In genomic region chr16:48932216-48932855, GRCh38 we compare ENCODE assay signal across 17 cellular contexts.
DNase-seq lines count a peak whose midpoint lies in the region; ATAC-seq, FAIRE-seq and TF ChIP-seq lines count a peak whose summit lies in the region.
"Had no signal": no experiment of that assay in that cellular context is flagged by ENCODE, and none has a peak within 500 bp of the region (broad histone marks: within the 10 kb centered on the region; RNA-seq: fewer than 3 reads in every experiment).

No MANE protein-coding gene starts in this region.

- peak; percentile 4 for ATAC-seq in stimulated activated memory B cell treated with anti-CD40 and anti-IgM and Interleukin-4, amounts not matched to agents 10 μg/mL and 1 μg/mL and 100 μg/mL, for 72 hours
- ATAC-seq: GM23338 had no signal

- H4K91ac ChIP-seq in H1 (replicated peaks; ENCODE audit: insufficient read length, low read length), result no peak overlapping the region
- peak overlapping the region; percentile 58 for H4K91ac ChIP-seq in mesenchymal stem cell (ENCODE audit: low read length)

- H3K27ac ChIP-seq in HEK293 (ENCODE audit: extremely low read depth, low read depth, low read length) (no peak overlapping the region), H1 (ENCODE audit: low read depth, low read length) (no peak overlapping the region), mesenchymal stem cell (ENCODE audit: low read length, poor library complexity, severe bottlenecking) (no peak overlapping the region), neural progenitor cell (no peak overlapping the region), WERI-Rb-1 (no peak overlapping the region)

- peak overlapping the region; percentile 88 for H2AK5ac ChIP-seq in H1 (ENCODE audit: low read depth, low read length)
- no peak overlapping the region for H2AK5ac ChIP-seq in mesenchymal stem cell (ENCODE audit: low read length, severe bottlenecking)

- H3K18ac ChIP-seq in H1 (ENCODE audit: extremely low read depth, low read length), result no peak overlapping the region
- no peak overlapping the region for H3K18ac ChIP-seq in mesenchymal stem cell (ENCODE audit: low read depth in 1 of 2, low read length in 2 of 2)

- FAIRE-seq in H1 (lab: Jason Lieb, UNC), result no peak
- FAIRE-seq: GM12892 had no signal

- H3K4me3 ChIP-seq in HEK293 (ENCODE audit: low read depth, low read length) (no peak overlapping the region), H1 (ENCODE audit: extremely low read depth in 1 of 4, insufficient read depth in 2 of 4, low read depth in 3 of 4, low read length in 4 of 4) (no peak overlapping the region), mesenchymal stem cell (ENCODE audit: insufficient read depth in 1 of 2, low read depth in 1 of 2, low read length in 2 of 2) (no peak overlapping the region), neural progenitor cell (no peak overlapping the region), WERI-Rb-1 (ENCODE audit: low read depth, low read length) (no peak overlapping the region)
- H3K4me3 ChIP-seq: GM23338, HAP-1 had no signal

- H3K27me3 ChIP-seq in H1 (replicated peaks in 1 of 4; ENCODE audit: control insufficient read depth in 3 of 4, extremely low read depth in 1 of 4, insufficient read depth in 3 of 4, low read length in 3 of 4), result peaks cover 0 to 2% (median 0%) of the 10 kb centered on the region in 4 experiments; a peak in 2 of 7 replicates
- H3K27me3 ChIP-seq in mesenchymal stem cell (ENCODE audit: control insufficient read depth in 1 of 2, insufficient read depth in 1 of 2, low read length in 2 of 2), result peaks cover 0 to 3% of the 10 kb centered on the region in 2 experiments
- H3K27me3 ChIP-seq in neural progenitor cell, result no peaks in the 10 kb centered on the region
- H3K27me3 ChIP-seq in WERI-Rb-1 (ENCODE audit: insufficient read depth, low read depth, severe bottlenecking), result no peaks in the 10 kb centered on the region

- H3K4me1 ChIP-seq in HEK293 (ENCODE audit: control insufficient read depth, insufficient read depth, low read length), result no peaks in the 10 kb centered on the region
- H3K4me1 ChIP-seq in H1 (replicated peaks in 1 of 4; ENCODE audit: control insufficient read depth in 3 of 4, insufficient read depth in 4 of 4, low read length in 3 of 4), result no peaks in the 10 kb centered on the region
- peaks cover 1% of the 10 kb centered on the region for H3K4me1 ChIP-seq in mesenchymal stem cell (ENCODE audit: control insufficient read depth, insufficient read depth, low read depth, low read length)
- peaks cover 7% of the 10 kb centered on the region for H3K4me1 ChIP-seq in neural progenitor cell
- H3K4me1 ChIP-seq: HAP-1 had no signal

- peaks cover 23% of the 10 kb centered on the region; the same call in 1 of the 2 replicates for H3K23me2 ChIP-seq in H1 (ENCODE audit: low read depth, low read length)

- H2AFZ ChIP-seq in H1 (ENCODE audit: low read length), result no peak overlapping the region
- H2AFZ ChIP-seq in mesenchymal stem cell (ENCODE audit: low read depth, low read length), result no peak overlapping the region
- H2AFZ ChIP-seq in neural progenitor cell (replicated peaks), result no peak overlapping the region
- H2AFZ ChIP-seq: GM23338 had no signal

- H3K9ac ChIP-seq in H1 (replicated peaks in 1 of 4; ENCODE audit: extremely low read depth in 1 of 4, low read depth in 3 of 4, low read length in 3 of 4) (no peak overlapping the region), mesenchymal stem cell (ENCODE audit: low read length) (no peak overlapping the region), neural progenitor cell (no peak overlapping the region)

- no peaks in the 10 kb centered on the region for H3K36me3 Mint-ChIP-seq in stimulated activated memory B cell treated with anti-CD40 and anti-IgM and Interleukin-4, amounts not matched to agents 10 μg/mL and 1 μg/mL and 100 μg/mL, for 72 hours
- H3K36me3 Mint-ChIP-seq in neural progenitor cell, result no peaks in the 10 kb centered on the region

- no peak for TF ChIP-seq CTCF in HEK293 (tag by site-specific recombination; IDR thresholded peaks at IDR 0.05)
- no peak for TF ChIP-seq CTCF in H1 (IDR thresholded peaks at IDR 0.05; ENCODE audit: control extremely low read depth in 1 of 3, insufficient read depth in 1 of 3, low read depth in 1 of 3, low read length in 3 of 3)
- no peak for TF ChIP-seq CTCF in neural progenitor cell (IDR thresholded peaks at IDR 0.05)
- TF ChIP-seq CTCF in WERI-Rb-1 (IDR thresholded peaks at IDR 0.05; ENCODE audit: low read depth, low read length), result no peak

- POLR2A ChIA-PET in HEK293 (lab: Yijun Ruan, JAX), result no interaction called here
- POLR2A ChIA-PET in H1 (lab: Charles Lee; ENCODE audit: partially characterized antibody), result no interaction called here

- H3K56ac ChIP-seq in H1 (replicated peaks; ENCODE audit: insufficient read length, low read depth, low read length), result peak overlapping the region; percentile 69

- DNase-seq in H1 (ENCODE audit: low read depth in 1 of 2, low spot score in 2 of 2) (no peak), mesenchymal stem cell (no peak), HuH-7 (ENCODE audit: low spot score) (no peak), neural progenitor cell (ENCODE audit: low spot score) (no peak), SIG-M5 treated with dmso at 0.1 percent for 504 hours (lab: John Stamatoyannopoulos, UW; ENCODE audit: unreplicated experiment) (no peak), WERI-Rb-1 (no peak)
- DNase-seq: ACHN; C1 segment of cervical spinal cord; CD4-positive, alpha-beta T cell; DMS79; HFFc6 had no signal

- no peak for TF ChIP-seq EP300 in H1 (IDR thresholded peaks at IDR 0.05; ENCODE audit: borderline replicate concordance in 1 of 2, low read depth in 2 of 2, low read length in 2 of 2)

- no peak overlapping the region for H4K5ac ChIP-seq in H1 (ENCODE audit: insufficient read length, low read depth, low read length)

- peaks cover 0 to 17% of the 10 kb centered on the region in 2 experiments for H4K20me1 ChIP-seq in H1 (replicated peaks in 1 of 2; ENCODE audit: control insufficient read depth in 1 of 2, insufficient read depth in 2 of 2, low read length in 2 of 2)
- H4K20me1 ChIP-seq in neural progenitor cell (ENCODE audit: low read depth), result no peaks in the 10 kb centered on the region

- H2BK5ac ChIP-seq in H1 (ENCODE audit: low read depth, low read length) (no peak overlapping the region), mesenchymal stem cell (ENCODE audit: low read depth, low read length, poor library complexity, severe bottlenecking) (no peak overlapping the region)

- H3K79me1 ChIP-seq in H1 (ENCODE audit: low read depth, low read length) (no peaks in the 10 kb centered on the region; the same call in 1 of the 2 replicates), mesenchymal stem cell (replicated peaks; ENCODE audit: low read length, poor library complexity, severe bottlenecking) (no peaks in the 10 kb centered on the region)

- no peaks in the 10 kb centered on the region for H3K9me3 Mint-ChIP-seq in stimulated activated memory B cell treated with anti-CD40 and anti-IgM and Interleukin-4, amounts not matched to agents 10 μg/mL and 1 μg/mL and 100 μg/mL, for 72 hours
- no peaks in the 10 kb centered on the region for H3K9me3 Mint-ChIP-seq in neural progenitor cell

- H3K4me2 ChIP-seq in H1 (ENCODE audit: insufficient read depth in 1 of 2, low read depth in 2 of 2, low read length in 2 of 2), result no peak overlapping the region
- no peak overlapping the region for H3K4me2 ChIP-seq in mesenchymal stem cell (ENCODE audit: low read length, poor library complexity, severe bottlenecking)
- no peak overlapping the region for H3K4me2 ChIP-seq in neural progenitor cell
- H3K4me2 ChIP-seq: GM23338 had no signal

- no peak overlapping the region for H3K27ac Mint-ChIP-seq in stimulated activated memory B cell treated with anti-CD40 and anti-IgM and Interleukin-4, amounts not matched to agents 10 μg/mL and 1 μg/mL and 100 μg/mL, for 72 hours
- no peak overlapping the region for H3K27ac Mint-ChIP-seq in neural progenitor cell
- H3K27ac Mint-ChIP-seq: B cell; CD4-positive, alpha-beta T cell; GM23338; HFFc6 had no signal

- CTCF ChIA-PET in HEK293 (lab: Yijun Ruan, JAX), result no interaction called here
- CTCF ChIA-PET in H1 (lab: Charles Lee; ENCODE audit: partially characterized antibody), result interaction anchor here (0.8 kb wide), 1 partner anchor 357 kb away, joined by 3 read pairs; no protein-coding TSS in a partner anchor

- no peaks in the 10 kb centered on the region for H3K9me3 ChIP-seq in HEK293 (ENCODE audit: control insufficient read depth, insufficient read depth, low read depth, low read length)
- peaks cover 9 to 20% of the 10 kb centered on the region in 2 experiments; a peak in 3 of 4 replicates for H3K9me3 ChIP-seq in H1 (ENCODE audit: insufficient read depth in 2 of 2, low read depth in 1 of 2, low read length in 1 of 2)
- H3K9me3 ChIP-seq in mesenchymal stem cell (ENCODE audit: control insufficient read depth, low read length), result peaks cover 4% of the 10 kb centered on the region
- H3K9me3 ChIP-seq in neural progenitor cell (ENCODE audit: low read depth), result no peaks in the 10 kb centered on the region
- H3K9me3 ChIP-seq in WERI-Rb-1 (ENCODE audit: severe bottlenecking), result no peaks in the 10 kb centered on the region
- H3K9me3 ChIP-seq: HAP-1 had no signal

- no peak overlapping the region for H2BK12ac ChIP-seq in H1 (ENCODE audit: low read depth, low read length)
- no peak overlapping the region for H2BK12ac ChIP-seq in mesenchymal stem cell (ENCODE audit: low read length in 2 of 2)

- TF ChIP-seq POLR2A in H1 (IDR thresholded peaks at IDR 0.05; ENCODE audit: control extremely low read depth in 1 of 2, low read depth in 2 of 2, low read length in 2 of 2), result no peak

- no peak overlapping the region; the same call in 1 of the 2 replicates for H2BK20ac ChIP-seq in H1 (ENCODE audit: low read length)

- H3K4me3 Mint-ChIP-seq in stimulated activated memory B cell treated with anti-CD40 and anti-IgM and Interleukin-4, amounts not matched to agents 10 μg/mL and 1 μg/mL and 100 μg/mL, for 72 hours, result no peak overlapping the region
- H3K4me3 Mint-ChIP-seq in neural progenitor cell, result no peak overlapping the region
- H3K4me3 Mint-ChIP-seq: B cell; CD4-positive, alpha-beta T cell; GM23338; HFFc6 had no signal

- H2BK15ac ChIP-seq in H1 (ENCODE audit: low read length) (peak overlapping the region; percentile 23; the same call in 1 of the 2 replicates), mesenchymal stem cell (ENCODE audit: low read depth, poor library complexity, severe bottlenecking) (no peak overlapping the region)

- no peak overlapping the region for H2BK120ac ChIP-seq in H1 (replicated peaks; ENCODE audit: low read depth, low read length)
- H2BK120ac ChIP-seq in mesenchymal stem cell (ENCODE audit: low read depth, low read length), result no peak overlapping the region

- TF ChIP-seq RAD21 in H1 (IDR thresholded peaks at IDR 0.05 in 1 of 2, conservative IDR thresholded peaks at IDR 0.05 in 1 of 2; ENCODE audit: low read depth in 2 of 2, low read length in 2 of 2), result no peak

- H3K79me2 ChIP-seq in H1 (ENCODE audit: control insufficient read depth in 1 of 2, insufficient read depth in 2 of 2, low read length in 2 of 2), result no peaks in the 10 kb centered on the region
- no peaks in the 10 kb centered on the region for H3K79me2 ChIP-seq in neural progenitor cell (ENCODE audit: low read depth)

- no peaks in the 10 kb centered on the region for H3K4me1 Mint-ChIP-seq in stimulated activated memory B cell treated with anti-CD40 and anti-IgM and Interleukin-4, amounts not matched to agents 10 μg/mL and 1 μg/mL and 100 μg/mL, for 72 hours
- peaks cover 8% of the 10 kb centered on the region for H3K4me1 Mint-ChIP-seq in neural progenitor cell
- H3K4me1 Mint-ChIP-seq: B cell, GM23338 had no signal

- H3K36me3 ChIP-seq in HEK293 (ENCODE audit: control insufficient read depth in 2 of 2, insufficient read depth in 1 of 2, low read length in 2 of 2), result no peaks in the 10 kb centered on the region
- H3K36me3 ChIP-seq in H1 (ENCODE audit: control insufficient read depth in 2 of 4, insufficient read depth in 4 of 4, low read length in 3 of 4), result no peaks in the 10 kb centered on the region
- no peaks in the 10 kb centered on the region for H3K36me3 ChIP-seq in mesenchymal stem cell (ENCODE audit: control insufficient read depth in 1 of 2, insufficient read depth in 2 of 2, low read depth in 1 of 2, low read length in 2 of 2)
- no peaks in the 10 kb centered on the region for H3K36me3 ChIP-seq in neural progenitor cell
- H3K36me3 ChIP-seq in WERI-Rb-1, result no peaks in the 10 kb centered on the region
- H3K36me3 ChIP-seq: HAP-1 had no signal

- H4K8ac ChIP-seq in H1 (ENCODE audit: extremely low read depth, insufficient read depth, low read length) (no peak overlapping the region), mesenchymal stem cell (ENCODE audit: low read length) (no peak overlapping the region)

- H3K4ac ChIP-seq in H1 (replicated peaks; ENCODE audit: insufficient read length, low read depth, low read length) (peak overlapping the region; percentile 27), mesenchymal stem cell (ENCODE audit: low read depth in 1 of 2, low read length in 2 of 2) (no peak overlapping the region)

- H3K23ac ChIP-seq in H1 (ENCODE audit: insufficient read length) (no peak overlapping the region), mesenchymal stem cell (ENCODE audit: low read length in 2 of 2) (no peak overlapping the region)

- no peaks in the 10 kb centered on the region for H3K27me3 Mint-ChIP-seq in stimulated activated memory B cell treated with anti-CD40 and anti-IgM and Interleukin-4, amounts not matched to agents 10 μg/mL and 1 μg/mL and 100 μg/mL, for 72 hours
- peaks cover 4% of the 10 kb centered on the region for H3K27me3 Mint-ChIP-seq in neural progenitor cell (ENCODE audit: insufficient read depth, low read depth)
- H3K27me3 Mint-ChIP-seq: B cell; CD4-positive, alpha-beta T cell had no signal

- 69 to 97% methylated on average over 5 to 9 of the region's 9 CpGs for WGBS in H1 (ENCODE audit: extremely low coverage in 1 of 2, insufficient coverage in 1 of 2, insufficient read length in 1 of 2, insufficient replicate concordance in 2 of 2, low coverage in 1 of 2, low lambda C conversion rate in 2 of 2, missing lambda C conversion rate in 1 of 2), 2 experiments
- WGBS in mesenchymal stem cell, result 76% methylated on average over 9 of the region's 9 CpGs

- H3K14ac ChIP-seq in H1 (ENCODE audit: insufficient read length), result peak overlapping the region; percentile 64
- peak overlapping the region in 1 of 2 experiments; percentile 5 for H3K14ac ChIP-seq in mesenchymal stem cell (ENCODE audit: low read length in 2 of 2)

- H3F3A ChIP-seq in neural progenitor cell (ENCODE audit: low read depth), result peaks cover 19% of the 10 kb centered on the region
